19 cellular contexts compared by ENCODE assay signal in the genomic region with DNA sequence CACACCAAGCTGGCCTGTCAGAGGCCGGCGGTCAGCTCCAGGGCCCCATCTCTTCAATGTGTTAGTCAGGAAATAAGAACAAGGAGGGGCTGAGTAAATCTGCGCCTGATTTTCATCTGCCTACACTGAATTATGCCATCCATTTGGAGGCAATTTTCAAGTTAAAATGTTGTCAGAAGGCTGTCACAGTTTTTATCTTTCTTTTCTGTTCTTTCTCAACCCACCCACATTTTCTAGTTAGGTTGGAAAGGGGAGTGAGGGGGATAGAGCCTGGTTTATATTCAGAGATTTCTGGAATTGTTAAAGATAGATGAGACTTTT. TPM values are rescaled to one million over a fixed set of nuclear protein-coding genes. Genes with fewer than 3 reads are reported as not detected.
"Had no signal": no experiment of that assay in that cellular context is flagged by ENCODE, and none has a peak within 500 bp of the region (broad histone marks: within the 10 kb centered on the region; RNA-seq: fewer than 3 reads in every experiment).

No MANE protein-coding gene starts in this region.

- DNase-seq: activated CD4-positive, alpha-beta T cell treated with anti-CD3 and anti-CD28 coated beads for 4 hours; activated naive CD4-positive, alpha-beta T cell treated with anti-CD3 and anti-CD28 coated beads, Interleukin-2, amount 50 U/mL, for 16 hours; amygdala; dorsolateral prefrontal cortex; erythroblast; left colon; midbrain; SHP77 treated with DMSO at 0.1 percent for 48 hours; stimulated activated CD4-positive, alpha-beta T cell treated with anti-CD3 and anti-CD28 coated beads, Interleukin-15, amount 100 ng/mL, for 24 hours; stimulated activated CD4-positive, alpha-beta T cell treated with anti-CD3 and anti-CD28 coated beads, Interleukin-4, amount 100 ng/mL, for 1 hour; stimulated activated naive CD4-positive, alpha-beta T cell treated with Interleukin-2 at 50 U/mL for 16 hours; trophoblast cell had no signal

- H3K9ac ChIP-seq: parathyroid adenoma had no signal

- H3K27ac Mint-ChIP-seq: T-helper 1 cell treated with Interleukin-12 subunit alpha and Interleukin-12 subunit beta and Interleukin-4 antibody, amounts not matched to agents 30 μg/mL and 1 μg/mL, for 36 hours had no signal

- H3K9me3 Mint-ChIP-seq: T-helper 1 cell treated with Interleukin-12 subunit alpha and Interleukin-12 subunit beta and Interleukin-4 antibody, amounts not matched to agents 30 μg/mL and 1 μg/mL, for 36 hours had no signal

- ATAC-seq: gastroesophageal sphincter, left colon had no signal

- H3K4me3 Mint-ChIP-seq: T-helper 1 cell treated with Interleukin-12 subunit alpha and Interleukin-12 subunit beta and Interleukin-4 antibody, amounts not matched to agents 30 μg/mL and 1 μg/mL, for 36 hours had no signal

- H3K4me1 ChIP-seq: gastroesophageal sphincter, parathyroid adenoma, suprapubic skin had no signal

- H2AFZ ChIP-seq: parathyroid adenoma had no signal

- H3K27ac ChIP-seq: dorsolateral prefrontal cortex, gastroesophageal sphincter, parathyroid adenoma, suprapubic skin had no signal

- H3K9me3 ChIP-seq: suprapubic skin had no signal

- H3K27me3 ChIP-seq: dorsolateral prefrontal cortex, gastroesophageal sphincter, suprapubic skin had no signal

- H3K36me3 ChIP-seq: suprapubic skin had no signal

- H3K4me3 ChIP-seq: dorsolateral prefrontal cortex, gastroesophageal sphincter, lung, suprapubic skin had no signal

- H3K79me2 ChIP-seq: parathyroid adenoma had no signal

RNA-seq across cellular contexts. Expression of gene UPB1, which starts 48.9 kb away (rescaled TPM):
- total RNA-seq: myocyte, renal cortical epithelial cell had no signal
